ENCODE assay signal across 8 cellular contexts in the genomic region with DNA sequence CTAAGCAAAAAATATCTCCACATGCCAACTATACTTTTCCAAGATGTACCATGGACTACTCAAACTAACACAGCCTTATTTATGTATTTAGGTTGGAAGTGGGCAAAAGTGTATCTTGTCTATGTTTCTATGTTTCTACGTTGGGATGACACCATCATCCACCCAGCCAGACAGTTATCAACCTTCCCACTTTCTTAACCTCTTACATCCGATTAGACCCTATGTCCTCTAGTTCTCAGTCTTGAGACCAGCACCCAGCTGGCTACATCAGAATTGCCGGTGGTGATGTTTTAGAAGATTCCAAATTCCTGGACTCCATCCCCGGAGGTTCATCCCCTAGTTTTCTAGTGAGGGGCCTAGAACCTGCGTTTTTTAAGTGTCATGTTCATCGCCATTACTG. TPM values are rescaled to one million over a fixed set of nuclear protein-coding genes. Genes with fewer than 3 reads are reported as not detected.
DNase-seq lines count a peak whose midpoint lies in the region; ATAC-seq and TF ChIP-seq lines count a peak whose summit lies in the region.

No MANE protein-coding gene starts in this region.

- TF ChIP-seq POLR2A in Peyer's patch (IDR thresholded peaks at IDR 0.05) = no peak
- TF ChIP-seq POLR2A in erythroblast (IDR thresholded peaks at IDR 0.05; ENCODE audit: low read length) = no peak
- no peak for TF ChIP-seq POLR2A in sigmoid colon (IDR thresholded peaks at IDR 0.05)

- DNase-seq in GM12865 (ENCODE audit: low read depth) = no peak
- DNase-seq in Peyer's patch = no peak
- DNase-seq in erythroblast (lab: John Stamatoyannopoulos, UW) = peak; percentile 74 to 82
- DNase-seq in sigmoid colon = no peak
- DNase-seq in DMS153 (lab: John Stamatoyannopoulos, UW) = no peak

- peaks cover 0 to 19% (median 2%) of the 10 kb centered on the region in 4 donors for H3K4me1 ChIP-seq in Peyer's patch
- peaks cover 0 to 20% (median 14%) of the 10 kb centered on the region in 4 donors for H3K4me1 ChIP-seq in sigmoid colon

- ATAC-seq in GM21737 (IDR thresholded peaks at IDR 0.05; ENCODE audit: unreplicated experiment) (no peak), GM18498 (IDR thresholded peaks at IDR 0.05; ENCODE audit: unreplicated experiment) (no peak), HG02973 (IDR thresholded peaks at IDR 0.05; ENCODE audit: unreplicated experiment) (no peak)

- H3K4me3 ChIP-seq in GM12865 (ENCODE audit: low read depth, low read length) = peak overlapping the region; percentile 90
- peak overlapping the region; percentile 60 to 69 (median 68) for H3K4me3 ChIP-seq in Peyer's patch
- H3K4me3 ChIP-seq in sigmoid colon = peak overlapping the region; percentile 62 to 77 (median 74)

- TF ChIP-seq CTCF in GM12865 (IDR thresholded peaks at IDR 0.05; ENCODE audit: insufficient read depth, low read depth, low read length, missing control alignments) = no peak
- TF ChIP-seq CTCF in Peyer's patch (IDR thresholded peaks at IDR 0.05) = no peak
- no peak for TF ChIP-seq CTCF in sigmoid colon (IDR thresholded peaks at IDR 0.05)

- H3K27ac ChIP-seq in Peyer's patch = peak overlapping the region in 2 of 4 donors; percentile 89 to 91
- peak overlapping the region; percentile 82 to 95 (median 90) for H3K27ac ChIP-seq in sigmoid colon

- WGBS in sigmoid colon, 2 donors = 20 to 37% methylated on average over 6 of the region's 6 CpGs

- TF ChIP-seq EP300 in sigmoid colon (IDR thresholded peaks at IDR 0.05) = no peak

- intact Hi-C loops in sigmoid colon (cut with DNase I) = loop anchor here (5.0 kb wide), 1 partner anchor 49 kb away; a partner anchor contains a TSS

- H3K9me3 ChIP-seq in Peyer's patch (no peaks in the 10 kb centered on the region), sigmoid colon (no peaks in the 10 kb centered on the region)

- H3K27me3 ChIP-seq in Peyer's patch (no peaks in the 10 kb centered on the region), sigmoid colon (no peaks in the 10 kb centered on the region)

- H3K36me3 ChIP-seq in Peyer's patch (no peaks in the 10 kb centered on the region), sigmoid colon (no peaks in the 10 kb centered on the region)

RNA-seq across cellular contexts. Expression of a gene that starts 1.0 kb away (rescaled TPM):
- total RNA-seq in Peyer's patch = 1 to 10 TPM; 7.2 to 9.9 (median 9.6) TPM
- total RNA-seq in sigmoid colon = 10 to 100 TPM in 2 of 4 donors, 1 to 10 TPM in 2; 5.5 to 13.4 (median 9.3) TPM
- polyA plus RNA-seq in sigmoid colon = 1 to 10 TPM; 3.2 to 4.1 (median 3.6) TPM

RNA-seq across cellular contexts. Expression of a gene that starts 47.1 kb away (rescaled TPM):
- 1 to 10 TPM; 1.6 to 5.0 (median 2.3) TPM for total RNA-seq in Peyer's patch
- total RNA-seq in sigmoid colon = 1 to 10 TPM; 4.2 to 6.3 (median 5.1) TPM
- 1 to 10 TPM in 2 of 3 donors, under 1 TPM in 1; 0.60 to 5.7 (median 1.6) TPM for polyA plus RNA-seq in sigmoid colon

RNA-seq across cellular contexts. Expression of a gene that starts 47.7 kb away (rescaled TPM):
- total RNA-seq in Peyer's patch (10 to 100 TPM; 21.7 to 30.5 (median 25.4) TPM), sigmoid colon (10 to 100 TPM; 15.0 to 34.6 (median 17.1) TPM)
- polyA plus RNA-seq in sigmoid colon = 10 to 100 TPM; 18.0 to 63.9 (median 24.0) TPM

Comparison
In these comparisons a context has a peak if more than half of its experiments do, and no peak if none do; other contexts are left out.
1. DNase-seq: peak in erythroblast (2 of 2); none in GM12865 (single experiment), Peyer's patch (0 of 3), sigmoid colon (single experiment) and DMS153 (single experiment).
2. Peak in every context shown above with its lines, with median percentiles within 50 percentile points of each other: H3K4me3 ChIP-seq.